8 cellular contexts compared by ENCODE assay signal in the genomic region with DNA sequence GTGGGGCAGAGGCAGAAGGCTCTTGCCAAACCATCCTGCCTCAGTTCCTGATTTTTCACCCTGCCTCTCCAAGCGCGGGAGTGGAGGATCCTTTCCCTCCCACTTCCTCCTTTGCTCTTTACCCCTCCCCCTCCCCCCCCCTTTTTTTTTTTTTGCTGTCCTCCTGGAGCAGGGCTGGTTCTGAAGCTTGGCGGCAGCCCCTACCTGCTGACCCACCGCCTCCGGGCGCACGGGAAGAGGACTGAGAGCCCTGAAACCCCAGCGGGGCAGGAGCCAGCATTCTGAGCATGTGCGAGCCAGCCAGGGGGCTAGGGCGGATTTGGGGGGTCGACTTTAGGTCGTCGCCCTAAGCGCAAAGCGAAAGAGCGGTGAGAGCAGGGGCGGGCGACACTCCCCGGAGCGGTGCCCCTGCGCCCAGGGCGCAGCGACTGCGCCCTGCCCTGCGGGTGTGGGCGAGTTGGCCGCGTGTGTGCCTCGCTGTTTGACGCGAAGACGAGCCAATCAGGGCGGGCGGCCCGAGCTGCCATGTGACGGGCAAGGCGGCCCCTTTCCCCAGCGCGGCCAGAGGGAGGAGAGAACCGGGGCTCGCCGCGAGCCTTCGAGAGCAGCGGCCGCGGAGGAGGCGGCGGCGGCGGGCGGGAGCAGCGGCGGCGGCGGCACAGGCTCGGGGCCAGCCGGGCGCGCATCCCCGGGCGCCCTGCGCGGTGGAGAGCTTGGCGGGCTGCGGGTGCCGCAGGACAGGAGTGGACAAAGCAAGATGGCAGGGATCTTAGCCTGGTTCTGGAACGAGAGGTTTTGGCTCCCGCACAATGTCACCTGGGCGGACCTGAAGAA. TPM values are rescaled to one million over a fixed set of nuclear protein-coding genes. Genes with fewer than 3 reads are reported as not detected.
A peak's percentile ranks its signal among the peaks of the same experiment; 100 is the strongest.
DNase-seq lines count a peak whose midpoint lies in the region; ATAC-seq, FAIRE-seq and TF ChIP-seq lines count a peak whose summit lies in the region.

A gene with protein sequence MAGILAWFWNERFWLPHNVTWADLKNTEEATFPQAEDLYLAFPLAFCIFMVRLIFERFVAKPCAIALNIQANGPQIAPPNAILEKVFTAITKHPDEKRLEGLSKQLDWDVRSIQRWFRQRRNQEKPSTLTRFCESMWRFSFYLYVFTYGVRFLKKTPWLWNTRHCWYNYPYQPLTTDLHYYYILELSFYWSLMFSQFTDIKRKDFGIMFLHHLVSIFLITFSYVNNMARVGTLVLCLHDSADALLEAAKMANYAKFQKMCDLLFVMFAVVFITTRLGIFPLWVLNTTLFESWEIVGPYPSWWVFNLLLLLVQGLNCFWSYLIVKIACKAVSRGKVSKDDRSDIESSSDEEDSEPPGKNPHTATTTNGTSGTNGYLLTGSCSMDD (plus strand): TSS at position 581 of the 834 bp plus-strand sequence. CDS start 177 bp downstream, at position 758.

- no peak within 1 kb of the TSS for H3K14ac ChIP-seq in H1 (ENCODE audit: insufficient read length)

- H4K8ac ChIP-seq in H1 (ENCODE audit: extremely low read depth, insufficient read depth, low read length): peak within 1 kb of the TSS; percentile 89
- H4K8ac ChIP-seq in mesendoderm (ENCODE audit: low read depth, low read length): no peak within 1 kb of the TSS

- peak within 1 kb of the TSS; percentile 19; the same call in 1 of the 2 replicates for H2BK15ac ChIP-seq in H1 (ENCODE audit: low read length)
- H2BK15ac ChIP-seq in mesendoderm (replicated peaks; ENCODE audit: low read depth): no peak within 1 kb of the TSS

- peak within 1 kb of the TSS; percentile 15 to 82 (median 74) for H3K9ac ChIP-seq in H1 (replicated peaks in 1 of 4; ENCODE audit: extremely low read depth in 1 of 4, low read depth in 3 of 4, low read length in 3 of 4)
- peak within 1 kb of the TSS; percentile 87 for H3K9ac ChIP-seq in mesendoderm (ENCODE audit: low read length)

- intact Hi-C loops in CD14-positive monocyte (cut with micrococcal nuclease): loop anchor here in 1 of 2 donors (5.0 kb wide), 1 partner anchor 36 kb away; no protein-coding TSS in a partner anchor

- peak within 1 kb of the TSS in 6 of 7 donors; percentile 72 to 82 (median 78) for H3K27ac Mint-ChIP-seq in CD14-positive monocyte

- peaks cover 33% of the 10 kb centered on the region for H3K4me1 Mint-ChIP-seq in CD14-positive monocyte

- H2AFZ ChIP-seq in H1 (ENCODE audit: low read length): peak within 1 kb of the TSS; percentile 83; the same call in 1 of the 2 replicates

- peak within 1 kb of the TSS; percentile 75 for H4K91ac ChIP-seq in H1 (replicated peaks; ENCODE audit: insufficient read length, low read length)

- no peaks in the 10 kb centered on the region for H3K9me3 Mint-ChIP-seq in CD14-positive monocyte

- H3K4me3 Mint-ChIP-seq in CD14-positive monocyte: no peak within 1 kb of the TSS

- peaks cover 0 to 3% of the 10 kb centered on the region in 2 experiments; a peak in 1 of 4 replicates for H3K9me3 ChIP-seq in H1 (ENCODE audit: insufficient read depth in 2 of 2, low read depth in 1 of 2, low read length in 1 of 2)

- WGBS in H1 (ENCODE audit: extremely low coverage in 1 of 2, insufficient coverage in 1 of 2, insufficient read length in 1 of 2, insufficient replicate concordance in 2 of 2, low coverage in 1 of 2, low lambda C conversion rate in 2 of 2, missing lambda C conversion rate in 1 of 2), 2 experiments: 1% methylated on average over 43 of the region's 70 CpGs; no CpG with 5 or more reads in 1 of the 2 experiments
- no CpG with 5 or more reads among the region's 70 CpGs for WGBS in mesendoderm (ENCODE audit: extremely low coverage, insufficient coverage, low lambda C conversion rate)

- H3K56ac ChIP-seq in H1 (replicated peaks; ENCODE audit: insufficient read length, low read depth, low read length) (peak within 1 kb of the TSS; percentile 34), mesendoderm (ENCODE audit: low read length) (peak within 1 kb of the TSS; percentile 93)

- peak; percentile 48 to 80 for TF ChIP-seq POLR2A in H1 (IDR thresholded peaks at IDR 0.05; ENCODE audit: control extremely low read depth in 1 of 2, low read depth in 2 of 2, low read length in 2 of 2)

- 0 out of 2 replicates have a peak within 1 kb of the TSS, but pooled peaks have one; percentile 23 for H2BK20ac ChIP-seq in H1 (ENCODE audit: low read length)

- H3K23me2 ChIP-seq in H1 (ENCODE audit: low read depth, low read length): peaks cover 12% of the 10 kb centered on the region

- H3K27me3 ChIP-seq in H1 (replicated peaks in 1 of 4; ENCODE audit: control insufficient read depth in 3 of 4, extremely low read depth in 1 of 4, insufficient read depth in 3 of 4, low read length in 3 of 4) (no peaks in the 10 kb centered on the region; a peak in 1 of 7 replicates), mesendoderm (ENCODE audit: insufficient read depth, low read length, poor library complexity) (no peaks in the 10 kb centered on the region)

- no peak for TF ChIP-seq EP300 in H1 (IDR thresholded peaks at IDR 0.05; ENCODE audit: borderline replicate concordance in 1 of 2, low read depth in 2 of 2, low read length in 2 of 2)

- H4K5ac ChIP-seq in H1 (ENCODE audit: insufficient read length, low read depth, low read length) (peak within 1 kb of the TSS; percentile 59), mesendoderm (ENCODE audit: low read length) (no peak within 1 kb of the TSS)

- no peak within 1 kb of the TSS; the same call in 1 of the 2 replicates for H2BK12ac ChIP-seq in H1 (ENCODE audit: low read depth, low read length)

- peaks cover 0 to 4% of the 10 kb centered on the region in 2 donors for H3K36me3 Mint-ChIP-seq in CD14-positive monocyte

- H3K23ac ChIP-seq in H1 (ENCODE audit: insufficient read length): no peak within 1 kb of the TSS
- peak within 1 kb of the TSS; percentile 15 for H3K23ac ChIP-seq in mesendoderm (ENCODE audit: low read length)

- H2BK5ac ChIP-seq in H1 (ENCODE audit: low read depth, low read length) (peak within 1 kb of the TSS; percentile 87; the same call in 1 of the 2 replicates), mesendoderm (ENCODE audit: low read length) (peak within 1 kb of the TSS; percentile 27)

- CTCF ChIA-PET in H1 (lab: Charles Lee; ENCODE audit: partially characterized antibody): no interaction called here

- TF ChIP-seq CTCF in CD14-positive monocyte (IDR thresholded peaks at IDR 0.05) (no peak), H1 (IDR thresholded peaks at IDR 0.05; ENCODE audit: control extremely low read depth in 1 of 3, insufficient read depth in 1 of 3, low read depth in 1 of 3, low read length in 3 of 3) (no peak)

- H2BK120ac ChIP-seq in H1 (replicated peaks; ENCODE audit: low read depth, low read length) (no peak within 1 kb of the TSS), mesendoderm (ENCODE audit: low read depth, low read length) (no peak within 1 kb of the TSS)

- no peaks in the 10 kb centered on the region for H3K27me3 Mint-ChIP-seq in CD14-positive monocyte (ENCODE audit: low read depth in 3 of 3)

- H3K79me1 ChIP-seq in H1 (ENCODE audit: low read depth, low read length) (peaks cover 4% of the 10 kb centered on the region; the same call in 1 of the 2 replicates), mesendoderm (ENCODE audit: low read length) (peaks cover 4% of the 10 kb centered on the region)

- peak within 1 kb of the TSS; percentile 91 for H3K4ac ChIP-seq in H1 (replicated peaks; ENCODE audit: insufficient read length, low read depth, low read length)
- no peak within 1 kb of the TSS for H3K4ac ChIP-seq in mesendoderm (ENCODE audit: low read depth, low read length)

- peaks cover 3 to 9% of the 10 kb centered on the region in 2 experiments for H4K20me1 ChIP-seq in H1 (replicated peaks in 1 of 2; ENCODE audit: control insufficient read depth in 1 of 2, insufficient read depth in 2 of 2, low read length in 2 of 2)

- FAIRE-seq in H1 (lab: Jason Lieb, UNC): no peak

- POLR2A ChIA-PET in H1 (lab: Charles Lee; ENCODE audit: partially characterized antibody): interaction anchor here (1.0 to 1.5 kb wide), 3 partner anchors 11 to 27 kb away, joined by 4 to 6 read pairs (median 5); no protein-coding TSS in a partner anchor

- peak within 1 kb of the TSS; percentile 52 to 86 (median 78) for H3K4me3 ChIP-seq in H1 (ENCODE audit: extremely low read depth in 1 of 4, insufficient read depth in 2 of 4, low read depth in 3 of 4, low read length in 4 of 4)
- H3K4me3 ChIP-seq in mesendoderm (ENCODE audit: low read length): peak within 1 kb of the TSS; percentile 81

- no peak within 1 kb of the TSS for H2AK5ac ChIP-seq in H1 (ENCODE audit: low read depth, low read length)
- no peak within 1 kb of the TSS for H2AK5ac ChIP-seq in mesendoderm (ENCODE audit: low read length)

- peak; percentile 98 for ATAC-seq in GM19324 (IDR thresholded peaks at IDR 0.05; ENCODE audit: low FRiP score, unreplicated experiment)
- peak; percentile 91 for ATAC-seq in HG03457 (IDR thresholded peaks at IDR 0.05; ENCODE audit: unreplicated experiment)

- H3K4me2 ChIP-seq in H1 (ENCODE audit: insufficient read depth in 1 of 2, low read depth in 2 of 2, low read length in 2 of 2): peak within 1 kb of the TSS; percentile 96
- H3K4me2 ChIP-seq in mesendoderm (ENCODE audit: low read length): peak within 1 kb of the TSS; percentile 76

- peak within 1 kb of the TSS; percentile 69; the same call in 1 of the 2 replicates for H3K27ac ChIP-seq in H1 (ENCODE audit: low read depth, low read length)
- peak within 1 kb of the TSS; percentile 65 for H3K27ac ChIP-seq in mesendoderm (ENCODE audit: low read depth, low read length)

- H3K4me1 ChIP-seq in H1 (replicated peaks in 1 of 4; ENCODE audit: control insufficient read depth in 3 of 4, insufficient read depth in 4 of 4, low read length in 3 of 4) (peaks cover 0 to 5% (median 4%) of the 10 kb centered on the region in 4 experiments; a peak in 5 of 7 replicates), mesendoderm (ENCODE audit: control insufficient read depth, low read depth, low read length) (no peaks in the 10 kb centered on the region)

- TF ChIP-seq RAD21 in H1 (IDR thresholded peaks at IDR 0.05 in 1 of 2, conservative IDR thresholded peaks at IDR 0.05 in 1 of 2; ENCODE audit: low read depth in 2 of 2, low read length in 2 of 2): no peak; a peak in 1 of 4 replicates

- peaks cover 0 to 41% of the 10 kb centered on the region in 2 experiments; a peak in 3 of 4 replicates for H3K79me2 ChIP-seq in H1 (ENCODE audit: control insufficient read depth in 1 of 2, insufficient read depth in 2 of 2, low read length in 2 of 2)
- H3K79me2 ChIP-seq in mesendoderm (ENCODE audit: control insufficient read depth, insufficient read depth, low read length): peaks cover 23% of the 10 kb centered on the region

- H3K36me3 ChIP-seq in H1 (ENCODE audit: control insufficient read depth in 2 of 4, insufficient read depth in 4 of 4, low read length in 3 of 4): no peaks in the 10 kb centered on the region
- H3K36me3 ChIP-seq in mesendoderm (ENCODE audit: control insufficient read depth, insufficient read depth, low read length): no peaks in the 10 kb centered on the region

- H3K18ac ChIP-seq in H1 (ENCODE audit: extremely low read depth, low read length) (peak within 1 kb of the TSS; percentile 84), mesendoderm (ENCODE audit: low read length) (peak within 1 kb of the TSS; percentile 85)

- DNase-seq in CD14-positive monocyte (ENCODE audit: low spot score) (peak; percentile 92), NCI-H774 (lab: John Stamatoyannopoulos, UW) (peak; percentile 93), H1 (ENCODE audit: low read depth in 1 of 2, low spot score in 2 of 2) (peak; percentile 57 to 92), mesendoderm (peak; percentile 96)
- DNase-seq in activated CD8-positive, alpha-beta memory T cell treated with anti-CD3 and anti-CD28 coated beads for 4 hours (ENCODE audit: low read depth in 2 of 2): peak; percentile 67 to 74
- peak; percentile 74 for DNase-seq in stimulated activated CD8-positive, alpha-beta memory T cell treated with anti-CD3 and anti-CD28 coated beads, Interleukin-12 subunit alpha, Interleukin-12 subunit beta, amount 100 ng/mL, for 24 hours (ENCODE audit: extremely low read depth)

RNA-seq across cellular contexts. Expression of the gene that starts here (rescaled TPM):
- polyA plus RNA-seq in CD14-positive monocyte (10 to 100 TPM; 15.6 to 17.7 TPM), H1 (2011; rRNA removed) (4.2 and 6.8 TPM in 2 replicates)
- total RNA-seq in H1 (2021; fragmentation: NEBNext Ultra II Directional; extraction: Animal tissue kit (Norgen Biotek cat#: 25700)): 28.2 and 28.3 TPM in 2 replicates
- polyA plus RNA-seq in H1 (2011; cell fraction: cytosol; rRNA removed): 6.4 TPM
- 6.7 TPM for polyA plus RNA-seq in H1 (2011; cell fraction: nucleus; rRNA removed)
- 6.7 to 15.5 TPM (median 8.6 TPM) in 4 replicates for polyA plus RNA-seq in H1 (2012, experiment 1 of 2)
- 1.0 TPM for polyA plus RNA-seq in H1 (2012, experiment 2 of 2)
- 33.7 TPM for polyA plus RNA-seq in H1 (2013, experiment 1 of 2)
- polyA plus RNA-seq in H1 (2013, experiment 2 of 2): 35.6 TPM
- polyA minus RNA-seq in H1 (2011; rRNA and poly(A)+ RNA removed): 17.5 and 22.4 TPM in 2 replicates
- 10.2 TPM for polyA minus RNA-seq in H1 (2011; cell fraction: cytosol; rRNA and poly(A)+ RNA removed)
- 27.5 TPM for polyA minus RNA-seq in H1 (2011; cell fraction: nucleus; rRNA and poly(A)+ RNA removed)
- polyA plus RNA-seq in mesendoderm (2013, experiment 1 of 2): 19.8 TPM
- polyA plus RNA-seq in mesendoderm (2013, experiment 2 of 2): 19.5 TPM

Comparison
In these comparisons a context has a peak if more than half of its experiments do, and no peak if none do; other contexts are left out.
1. Peak in every context shown above with its lines: DNase-seq, ATAC-seq, H3K4me3 ChIP-seq and H3K27ac ChIP-seq.